ENCODE assay signal across 6 cellular contexts in genomic region chr21:42133131-42133530, GRCh38.
"Had no signal": no experiment of that assay in that cellular context is flagged by ENCODE, and none has a peak within 500 bp of the region (broad histone marks: within the 10 kb centered on the region; RNA-seq: fewer than 3 reads in every experiment).

No MANE protein-coding gene starts in this region.

- FAIRE-seq: HepG2, HTR-8/SVneo, K562 had no signal

- H3K27ac ChIP-seq: HL-60 had no signal

- H3K4me3 ChIP-seq: K562 had no signal

- DNase-seq: IMR-90, KBM-7 had no signal
